8 cellular contexts compared by ENCODE assay signal in genomic region chr6:137013738-137014602, GRCh38. TPM values are rescaled to one million over a fixed set of nuclear protein-coding genes. Genes with fewer than 3 reads are reported as not detected.
A peak's percentile ranks its signal among the peaks of the same experiment; 100 is the strongest.
DNase-seq lines count a peak whose midpoint lies in the region; FAIRE-seq and TF ChIP-seq lines count a peak whose summit lies in the region.

No MANE protein-coding gene starts in this region.

- FAIRE-seq in A204.1 (lab: Jason Lieb, UNC) (peak; percentile 86), frontal cortex (lab: Jason Lieb, UNC) (peak; percentile 3)

- peak; percentile 81 for TF ChIP-seq CTCF in RWPE1 (conservative IDR thresholded peaks at IDR 0.05; ENCODE audit: low read depth)
- TF ChIP-seq CTCF in coronary artery (IDR thresholded peaks at IDR 0.05), result no peak

- DNase-seq in HCEC 1CT (peak; percentile 59), RWPE1 (ENCODE audit: low spot score) (peak; percentile 67), frontal cortex (ENCODE audit: low spot score in 2 of 2) (peak in 1 of 2 donors; percentile 8), smooth muscle cell of the brain vasculature (ENCODE audit: low read depth, low spot score) (peak; percentile 6), coronary artery (ENCODE audit: low spot score) (no peak)
- DNase-seq in activated CD4-positive, alpha-beta T cell treated with anti-CD3 and anti-CD28 coated beads, Interleukin-2, amount 50 U/mL, for 1 hour, result no peak
- no peak for DNase-seq in activated CD4-positive, alpha-beta T cell treated with anti-CD3 and anti-CD28 coated beads for 1 hour

- H3K27ac ChIP-seq in RWPE1, result no peak overlapping the region
- H3K27ac ChIP-seq in coronary artery, result no peak overlapping the region

- POLR2A ChIA-PET in RWPE1 (lab: Yijun Ruan, JAX; ENCODE audit: low non-redundant PET), result interaction anchor here (0.6 kb wide), 1 partner anchor 45 kb away, joined by 3 read pairs; no protein-coding TSS in a partner anchor

- CTCF ChIA-PET in RWPE1 (lab: Yijun Ruan, JAX), result interaction anchor here (0.5 to 1.6 kb wide), 21 partner anchors 9 to 763 kb away, joined by 3 to 9 read pairs (median 4); partner anchors contain the start of genes IL20RA and MAP3K5

- H3K4me3 ChIP-seq in coronary artery, result no peak overlapping the region

RNA-seq across cellular contexts. Expression of gene IL20RA, which starts 30.8 kb away (rescaled TPM):
- 0.41 TPM for total RNA-seq in frontal cortex

Comparison
In these comparisons a context has a peak if more than half of its experiments do, and no peak if none do; other contexts are left out.
1. DNase-seq: peak in HCEC 1CT (single experiment), RWPE1 (single experiment) and smooth muscle cell of the brain vasculature (single experiment); none in activated CD4-positive, alpha-beta T cell treated with anti-CD3 and anti-CD28 coated beads, Interleukin-2, amount 50 U/mL, for 1 hour (single experiment), coronary artery (single experiment) and activated CD4-positive, alpha-beta T cell treated with anti-CD3 and anti-CD28 coated beads for 1 hour (single experiment).